In the genomic region with DNA sequence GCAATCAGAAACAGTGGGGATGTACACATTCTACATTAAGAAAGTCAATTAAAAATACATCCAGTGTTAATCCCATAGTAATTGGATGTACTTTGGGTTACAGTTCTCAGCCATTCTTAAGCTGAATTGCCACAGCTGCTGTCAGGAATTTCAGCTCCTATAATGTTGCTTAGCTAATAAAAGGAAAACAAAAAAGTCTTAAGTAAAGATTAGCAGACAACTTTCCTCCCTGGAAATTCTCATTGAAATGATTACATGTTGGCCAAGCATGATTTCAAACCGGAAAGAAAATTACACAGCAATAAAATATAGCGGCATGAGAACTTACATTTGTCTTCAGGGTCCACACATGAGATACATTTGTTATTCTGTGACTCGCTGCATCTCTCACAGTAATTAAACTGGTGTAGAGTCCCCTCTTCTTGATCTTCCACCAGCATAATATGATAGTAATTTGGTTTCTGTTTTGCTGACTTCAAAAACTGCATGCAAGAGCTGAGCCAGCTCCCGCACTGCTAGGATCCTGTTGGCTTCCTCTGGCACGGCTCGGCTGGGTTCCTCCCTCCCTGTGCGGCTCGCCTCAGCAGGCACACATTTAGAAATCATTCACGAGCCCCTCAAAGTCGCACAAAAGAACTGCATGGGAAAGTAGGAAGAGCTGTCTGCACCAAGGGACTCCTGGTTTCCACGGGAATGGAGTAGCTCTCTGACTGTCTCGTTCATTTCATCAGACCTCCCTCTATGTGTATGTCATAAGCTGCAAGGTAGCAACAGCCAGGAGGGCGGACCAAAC, we compare ENCODE assay signal across 1 cellular context.
TF ChIP-seq lines count a peak whose summit lies in the region.

TSS of gene HTR2A (minus strand) at position 708 of the 793 bp plus-strand sequence. CDS start 1,147 bp downstream, outside the sequence.

TF ChIP-seq in GM23338, 12 proteins besides CTCF, POLR2A, EP300 and RAD21 (continued from another document):
- TF ChIP-seq, protein P1, sequence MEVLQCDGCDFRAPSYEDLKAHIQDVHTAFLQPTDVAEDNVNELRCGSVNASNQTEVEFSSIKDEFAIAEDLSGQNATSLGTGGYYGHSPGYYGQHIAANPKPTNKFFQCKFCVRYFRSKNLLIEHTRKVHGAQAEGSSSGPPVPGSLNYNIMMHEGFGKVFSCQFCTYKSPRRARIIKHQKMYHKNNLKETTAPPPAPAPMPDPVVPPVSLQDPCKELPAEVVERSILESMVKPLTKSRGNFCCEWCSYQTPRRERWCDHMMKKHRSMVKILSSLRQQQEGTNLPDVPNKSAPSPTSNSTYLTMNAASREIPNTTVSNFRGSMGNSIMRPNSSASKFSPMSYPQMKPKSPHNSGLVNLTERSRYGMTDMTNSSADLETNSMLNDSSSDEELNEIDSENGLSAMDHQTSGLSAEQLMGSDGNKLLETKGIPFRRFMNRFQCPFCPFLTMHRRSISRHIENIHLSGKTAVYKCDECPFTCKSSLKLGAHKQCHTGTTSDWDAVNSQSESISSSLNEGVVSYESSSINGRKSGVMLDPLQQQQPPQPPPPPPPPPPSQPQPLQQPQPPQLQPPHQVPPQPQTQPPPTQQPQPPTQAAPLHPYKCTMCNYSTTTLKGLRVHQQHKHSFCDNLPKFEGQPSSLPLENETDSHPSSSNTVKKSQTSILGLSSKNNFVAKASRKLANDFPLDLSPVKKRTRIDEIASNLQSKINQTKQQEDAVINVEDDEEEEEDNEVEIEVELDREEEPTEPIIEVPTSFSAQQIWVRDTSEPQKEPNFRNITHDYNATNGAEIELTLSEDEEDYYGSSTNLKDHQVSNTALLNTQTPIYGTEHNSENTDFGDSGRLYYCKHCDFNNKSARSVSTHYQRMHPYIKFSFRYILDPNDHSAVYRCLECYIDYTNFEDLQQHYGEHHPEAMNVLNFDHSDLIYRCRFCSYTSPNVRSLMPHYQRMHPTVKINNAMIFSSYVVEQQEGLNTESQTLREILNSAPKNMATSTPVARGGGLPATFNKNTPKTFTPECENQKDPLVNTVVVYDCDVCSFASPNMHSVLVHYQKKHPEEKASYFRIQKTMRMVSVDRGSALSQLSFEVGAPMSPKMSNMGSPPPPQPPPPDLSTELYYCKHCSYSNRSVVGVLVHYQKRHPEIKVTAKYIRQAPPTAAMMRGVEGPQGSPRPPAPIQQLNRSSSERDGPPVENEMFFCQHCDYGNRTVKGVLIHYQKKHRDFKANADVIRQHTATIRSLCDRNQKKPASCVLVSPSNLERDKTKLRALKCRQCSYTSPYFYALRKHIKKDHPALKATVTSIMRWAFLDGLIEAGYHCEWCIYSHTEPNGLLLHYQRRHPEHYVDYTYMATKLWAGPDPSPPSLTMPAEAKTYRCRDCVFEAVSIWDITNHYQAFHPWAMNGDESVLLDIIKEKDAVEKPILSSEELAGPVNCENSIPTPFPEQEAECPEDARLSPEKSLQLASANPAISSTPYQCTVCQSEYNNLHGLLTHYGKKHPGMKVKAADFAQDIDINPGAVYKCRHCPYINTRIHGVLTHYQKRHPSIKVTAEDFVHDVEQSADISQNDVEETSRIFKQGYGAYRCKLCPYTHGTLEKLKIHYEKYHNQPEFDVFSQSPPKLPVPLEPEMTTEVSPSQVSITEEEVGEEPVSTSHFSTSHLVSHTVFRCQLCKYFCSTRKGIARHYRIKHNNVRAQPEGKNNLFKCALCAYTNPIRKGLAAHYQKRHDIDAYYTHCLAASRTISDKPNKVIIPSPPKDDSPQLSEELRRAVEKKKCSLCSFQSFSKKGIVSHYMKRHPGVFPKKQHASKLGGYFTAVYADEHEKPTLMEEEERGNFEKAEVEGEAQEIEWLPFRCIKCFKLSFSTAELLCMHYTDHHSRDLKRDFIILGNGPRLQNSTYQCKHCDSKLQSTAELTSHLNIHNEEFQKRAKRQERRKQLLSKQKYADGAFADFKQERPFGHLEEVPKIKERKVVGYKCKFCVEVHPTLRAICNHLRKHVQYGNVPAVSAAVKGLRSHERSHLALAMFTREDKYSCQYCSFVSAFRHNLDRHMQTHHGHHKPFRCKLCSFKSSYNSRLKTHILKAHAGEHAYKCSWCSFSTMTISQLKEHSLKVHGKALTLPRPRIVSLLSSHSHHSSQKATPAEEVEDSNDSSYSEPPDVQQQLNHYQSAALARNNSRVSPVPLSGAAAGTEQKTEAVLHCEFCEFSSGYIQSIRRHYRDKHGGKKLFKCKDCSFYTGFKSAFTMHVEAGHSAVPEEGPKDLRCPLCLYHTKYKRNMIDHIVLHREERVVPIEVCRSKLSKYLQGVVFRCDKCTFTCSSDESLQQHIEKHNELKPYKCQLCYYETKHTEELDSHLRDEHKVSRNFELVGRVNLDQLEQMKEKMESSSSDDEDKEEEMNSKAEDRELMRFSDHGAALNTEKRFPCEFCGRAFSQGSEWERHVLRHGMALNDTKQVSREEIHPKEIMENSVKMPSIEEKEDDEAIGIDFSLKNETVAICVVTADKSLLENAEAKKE (CRISPR knock-in tag; IDR thresholded peaks at IDR 0.05), result no peak
- TF ChIP-seq CREB1 (CRISPR knock-in tag; IDR thresholded peaks at IDR 0.05; ENCODE audit: low read depth) (no peak), EZH2phosphoT487 (IDR thresholded peaks at IDR 0.05; ENCODE audit: unreplicated experiment) (no peak), ZNF114 (CRISPR knock-in tag; IDR thresholded peaks at IDR 0.05) (no peak), POLR2AphosphoS5 (IDR thresholded peaks at IDR 0.05; ENCODE audit: low read depth) (no peak), NANOG (IDR thresholded peaks at IDR 0.05; ENCODE audit: borderline replicate concordance) (no peak), ETS1 (IDR thresholded peaks at IDR 0.05) (no peak), JUNB (IDR thresholded peaks at IDR 0.05; ENCODE audit: unreplicated experiment) (no peak)
